8 cellular contexts compared by ENCODE assay signal in the genomic region with DNA sequence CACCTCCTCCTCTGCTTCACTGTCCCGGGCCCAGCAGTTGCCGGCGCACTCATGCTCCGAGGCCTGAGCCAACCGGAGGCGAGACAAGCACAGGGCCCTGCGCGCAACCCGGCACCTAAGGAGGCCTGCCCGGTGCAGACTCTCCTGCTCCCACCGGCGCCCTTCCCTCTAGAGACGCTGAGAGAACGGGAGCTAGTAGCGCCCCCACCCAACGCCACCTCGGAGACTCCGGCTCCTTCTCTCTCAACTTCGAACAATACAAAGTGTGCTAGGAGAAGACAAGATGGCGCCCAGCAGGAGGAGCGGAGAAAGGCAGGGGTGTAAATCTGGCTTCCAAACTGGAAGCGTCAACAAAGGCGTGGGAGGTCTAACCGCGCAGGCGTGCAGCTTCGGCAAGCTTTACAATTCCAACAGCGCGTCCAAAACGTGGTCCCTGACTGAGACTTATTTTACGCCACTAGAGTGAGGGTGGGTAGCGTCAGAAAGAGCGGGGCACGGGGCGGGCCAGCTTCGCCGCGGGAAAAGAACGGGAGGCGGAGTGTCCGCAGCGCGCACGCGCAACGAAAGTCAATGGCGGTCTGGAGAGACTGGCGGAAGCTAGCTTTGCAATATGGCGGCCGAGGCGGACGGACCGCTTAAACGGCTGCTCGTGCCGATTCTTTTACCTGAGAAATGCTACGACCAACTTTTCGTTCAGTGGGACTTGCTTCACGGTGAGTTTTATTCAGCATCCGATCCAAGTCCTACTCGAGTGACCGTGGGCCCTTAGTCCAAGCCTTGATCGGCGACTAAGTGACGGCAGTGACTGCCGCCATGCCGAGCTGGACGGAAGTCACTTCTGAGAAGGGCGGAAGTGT. TPM values are rescaled to one million over a fixed set of nuclear protein-coding genes. Genes with fewer than 3 reads are reported as not detected.
DNase-seq lines count a peak whose midpoint lies in the region; ATAC-seq and TF ChIP-seq lines count a peak whose summit lies in the region.

A gene (plus strand): TSS at position 600 of the 857 bp plus-strand sequence. CDS start 11 bp downstream, at position 611.

- CTCF ChIA-PET in activated B cell treated with CpG ODN at 0.5 μM for 24 hours (lab: Charles Lee), result interaction anchor here (0.9 to 3.1 kb wide), 7 partner anchors 12 to 228 kb away, joined by 3 to 15 read pairs (median 3); a partner anchor contains a TSS

- H3K27me3 Mint-ChIP-seq in activated B cell treated with CpG ODN at 0.5 μM for 24 hours, result no peaks in the 10 kb centered on the region

- POLR2A ChIA-PET in activated B cell treated with CpG ODN at 0.5 μM for 24 hours (lab: Charles Lee), result interaction anchor here (0.6 to 4.6 kb wide), 41 partner anchors 11 to 711 kb away, joined by 3 to 131 read pairs (median 5); a partner anchor contains a TSS

- H3K4me3 Mint-ChIP-seq in activated B cell treated with CpG ODN at 0.5 μM for 24 hours, result peak within 1 kb of the TSS; percentile 100

- TF ChIP-seq POLR2A in spleen (IDR thresholded peaks at IDR 0.05), result peak in 1 of 3 donors; percentile 18

- peaks cover 48% of the 10 kb centered on the region for H3K36me3 Mint-ChIP-seq in activated B cell treated with CpG ODN at 0.5 μM for 24 hours (ENCODE audit: low read depth)

- H3K27ac Mint-ChIP-seq in activated B cell treated with CpG ODN at 0.5 μM for 24 hours, result peak within 1 kb of the TSS; percentile 100

- H3K4me1 ChIP-seq in spleen, result peaks cover 53 to 92% (median 68%) of the 10 kb centered on the region in 6 donors

- TF ChIP-seq CTCF in activated B cell treated with CpG ODN at 0.5 μM for 24 hours (IDR thresholded peaks at IDR 0.05) (no peak), spleen (IDR thresholded peaks at IDR 0.05 in 8 of 11, conservative IDR thresholded peaks at IDR 0.05 in 3 of 11) (peak in 1 of 11 experiments; percentile 15)

- DNase-seq in ACHN (peak; percentile 97), NCI-H345 (lab: John Stamatoyannopoulos, UW) (peak; percentile 95), activated B cell treated with CpG ODN at 0.5 μM for 24 hours (peak; percentile 90), caudate nucleus (lab: John Stamatoyannopoulos, UW) (peak; percentile 76 to 99 (median 94)), inferior parietal cortex (ENCODE audit: extremely low spot score) (peak; percentile 98), spleen (peak; percentile 97)

- H3K4me1 Mint-ChIP-seq in activated B cell treated with CpG ODN at 0.5 μM for 24 hours, result peaks cover 64% of the 10 kb centered on the region

- H3K27me3 ChIP-seq in spleen (replicated peaks in 1 of 7), result no peaks in the 10 kb centered on the region

- peaks cover 0 to 57% (median 19%) of the 10 kb centered on the region in 6 donors for H3K36me3 ChIP-seq in spleen

- WGBS in spleen, 5 donors, result 14 to 18% (median 17%) methylated on average over 64 to 69 of the region's 69 CpGs

- no peaks in the 10 kb centered on the region for H3K9me3 ChIP-seq in spleen

- H3K9me3 Mint-ChIP-seq in activated B cell treated with CpG ODN at 0.5 μM for 24 hours, result no peaks in the 10 kb centered on the region

- in situ Hi-C loops in ACHN (cut with HindIII; ENCODE audit: low pct_ligation_motif_present, low pct_unique_long_range_greater_than_20kb, low sequenced_read_pairs), result no loop called here

- peak within 1 kb of the TSS; percentile 99 for H3K27ac ChIP-seq in caudate nucleus (ENCODE audit: low read depth, low read length)
- H3K27ac ChIP-seq in spleen, result peak within 1 kb of the TSS; percentile 94 to 99 (median 98)

- ATAC-seq in GM18873 (IDR thresholded peaks at IDR 0.05; ENCODE audit: low FRiP score, unreplicated experiment) (peak; percentile 65), HG03139 (IDR thresholded peaks at IDR 0.05; ENCODE audit: unreplicated experiment) (peak; percentile 51), activated B cell treated with CpG ODN at 0.5 μM for 24 hours (ENCODE audit: low read depth) (peak; percentile 76)

- peak within 1 kb of the TSS; percentile 51 to 82 (median 62) for H3K4me3 ChIP-seq in spleen

- intact Hi-C loops in activated B cell treated with CpG ODN at 0.5 μM for 24 hours (cut with micrococcal nuclease), result loop anchor here (1.0 to 10.0 kb wide), 6 partner anchors 11 to 539 kb away; a partner anchor contains a TSS
- intact Hi-C loops in spleen (cut with DNase I; ENCODE audit: low total_unique reads), result no loop called here

RNA-seq across cellular contexts. Expression of the gene that starts here (rescaled TPM):
- total RNA-seq in activated B cell treated with CpG ODN at 0.5 μM for 24 hours (50.7 and 58.9 TPM in 2 replicates), spleen (100 to 1,000 TPM in 1 of 7 donors, 10 to 100 TPM in 6; 35.5 to 163 (median 51.2) TPM)
- polyA plus RNA-seq in spleen, result 10 to 100 TPM; 42.7 to 73.0 (median 59.5) TPM

Comparison
In these comparisons a context has a peak if more than half of its experiments do, and no peak if none do; other contexts are left out.
1. Peak in every context shown above with its lines: DNase-seq, ATAC-seq, H3K4me3 ChIP-seq and H3K27ac ChIP-seq.